In the genomic region with DNA sequence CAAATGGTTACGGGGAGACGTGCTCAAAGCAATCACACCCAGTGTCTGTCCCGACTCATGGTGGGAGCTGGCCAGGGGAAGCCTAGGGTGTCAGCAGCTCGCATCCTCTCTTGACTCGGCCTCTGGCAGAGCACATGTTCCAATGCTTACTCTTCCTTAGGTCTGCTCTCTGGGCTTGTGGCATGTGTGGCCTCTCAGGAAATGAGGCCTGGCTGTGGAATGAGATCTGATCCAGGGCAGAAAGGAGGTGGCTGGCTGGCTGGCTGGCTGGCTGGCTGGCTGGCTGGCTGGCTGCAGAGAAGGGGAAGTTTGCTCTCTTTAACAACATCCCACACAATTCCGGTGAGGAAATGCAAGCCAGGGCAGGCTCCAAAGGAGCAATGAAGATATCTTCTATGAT, we compare ENCODE assay signal across 10 cellular contexts.
DNase-seq lines count a peak whose midpoint lies in the region; ATAC-seq and TF ChIP-seq lines count a peak whose summit lies in the region.
"Had no signal": no experiment of that assay in that cellular context is flagged by ENCODE, and none has a peak within 500 bp of the region (broad histone marks: within the 10 kb centered on the region; RNA-seq: fewer than 3 reads in every experiment).

No MANE protein-coding gene starts in this region.

- TF ChIP-seq CTCF in adrenal gland (IDR thresholded peaks at IDR 0.05) (no peak), osteoblast (IDR thresholded peaks at IDR 0.05; ENCODE audit: extremely low read depth, low read depth, low read length) (no peak)

- no peaks in the 10 kb centered on the region for H3K27me3 ChIP-seq in adrenal gland
- no peaks in the 10 kb centered on the region for H3K27me3 ChIP-seq in osteoblast (ENCODE audit: insufficient read depth, low read length)
- H3K27me3 ChIP-seq: suprapubic skin had no signal

- no peaks in the 10 kb centered on the region for H4K20me1 ChIP-seq in osteoblast (ENCODE audit: insufficient read depth, low read length)

- H3K4me3 ChIP-seq in adrenal gland, result no peak overlapping the region
- H3K4me3 ChIP-seq in osteoblast (ENCODE audit: insufficient read depth, low read length), result no peak overlapping the region
- H3K4me3 ChIP-seq: suprapubic skin had no signal

- ATAC-seq in HG02571 (IDR thresholded peaks at IDR 0.05; ENCODE audit: unreplicated experiment) (no peak), GM18867 (IDR thresholded peaks at IDR 0.05; ENCODE audit: unreplicated experiment) (no peak)

- peak overlapping the region; percentile 2 for H2AFZ ChIP-seq in osteoblast (ENCODE audit: low read length)

- no peak overlapping the region for H3K27ac ChIP-seq in adrenal gland
- H3K27ac ChIP-seq in osteoblast (ENCODE audit: low read depth, low read length), result peak overlapping the region; percentile 67
- H3K27ac ChIP-seq: suprapubic skin had no signal

- no peaks in the 10 kb centered on the region for H3K9me3 ChIP-seq in adrenal gland (replicated peaks in 1 of 3)
- H3K9me3 ChIP-seq in osteoblast (ENCODE audit: low read depth, low read length), result no peaks in the 10 kb centered on the region
- H3K9me3 ChIP-seq: suprapubic skin had no signal

- H3K36me3 ChIP-seq in adrenal gland (replicated peaks in 1 of 2), result no peaks in the 10 kb centered on the region
- H3K36me3 ChIP-seq in osteoblast (ENCODE audit: insufficient read depth, low read length), result peaks cover 48% of the 10 kb centered on the region
- H3K36me3 ChIP-seq: suprapubic skin had no signal

- intact Hi-C loops in adrenal gland (cut with DNase I), result no loop called here

- H3K4me1 ChIP-seq in adrenal gland (replicated peaks in 1 of 2), result peaks cover 0 to 3% of the 10 kb centered on the region in 2 donors
- peaks cover 20% of the 10 kb centered on the region for H3K4me1 ChIP-seq in osteoblast (ENCODE audit: insufficient read depth, low read length)

- WGBS in adrenal gland, 4 donors, result 48 to 63% (median 58%) methylated on average over 4 to 6 of the region's 6 CpGs

- H3K4me2 ChIP-seq in osteoblast (ENCODE audit: insufficient read depth, low read length), result no peak overlapping the region

- no peak for TF ChIP-seq POLR2A in adrenal gland (IDR thresholded peaks at IDR 0.05)

- DNase-seq in GF-D8 (lab: John Stamatoyannopoulos, UW) (peak; percentile 38), adrenal gland (peak in 5 of 7 donors; percentile 31 to 72 (median 41)), glomerular endothelial cell (ENCODE audit: extremely low read depth, low read depth, low spot score) (peak; percentile 77), osteoblast (ENCODE audit: insufficient read length, low spot score, missing footprints) (peak; percentile 91)
- no peak for DNase-seq in effector CD4-positive, alpha-beta T cell
- DNase-seq in activated CD4-positive, alpha-beta T cell treated with anti-CD3 and anti-CD28 coated beads for 1 hour, result no peak
- DNase-seq: stimulated activated CD4-positive, alpha-beta T cell treated with anti-CD3 and anti-CD28 coated beads, Interleukin-2, amount 100 ng/mL, for 48 hours had no signal

- no peaks in the 10 kb centered on the region for H3K79me2 ChIP-seq in osteoblast (ENCODE audit: insufficient read depth, low read length)

Comparison
In these comparisons a context has a peak if more than half of its experiments do, and no peak if none do; other contexts are left out.
1. DNase-seq: peak in GF-D8 (single experiment), adrenal gland (5 of 7), glomerular endothelial cell (single experiment) and osteoblast (single experiment); none in effector CD4-positive, alpha-beta T cell (single experiment) and activated CD4-positive, alpha-beta T cell treated with anti-CD3 and anti-CD28 coated beads for 1 hour (single experiment).